In genomic region chr19:17887221-17887620, GRCh38 we compare ENCODE assay signal across 9 cellular contexts. TPM values are rescaled to one million over a fixed set of nuclear protein-coding genes. Genes with fewer than 3 reads are reported as not detected.
"Had no signal": no experiment of that assay in that cellular context is flagged by ENCODE, and none has a peak within 500 bp of the region (broad histone marks: within the 10 kb centered on the region; RNA-seq: fewer than 3 reads in every experiment).

No MANE protein-coding gene starts in this region.

RNA-seq across cellular contexts. Expression of gene SLC5A5, which starts 15.5 kb away (rescaled TPM):
- total RNA-seq: adrenal gland, aorta, ascending aorta, astrocyte, body of pancreas, breast epithelium, cardiac septum, chondrocyte had no signal
- polyA plus RNA-seq: cardiac muscle cell had no signal
